12 cellular contexts compared by ENCODE assay signal in the genomic region with DNA sequence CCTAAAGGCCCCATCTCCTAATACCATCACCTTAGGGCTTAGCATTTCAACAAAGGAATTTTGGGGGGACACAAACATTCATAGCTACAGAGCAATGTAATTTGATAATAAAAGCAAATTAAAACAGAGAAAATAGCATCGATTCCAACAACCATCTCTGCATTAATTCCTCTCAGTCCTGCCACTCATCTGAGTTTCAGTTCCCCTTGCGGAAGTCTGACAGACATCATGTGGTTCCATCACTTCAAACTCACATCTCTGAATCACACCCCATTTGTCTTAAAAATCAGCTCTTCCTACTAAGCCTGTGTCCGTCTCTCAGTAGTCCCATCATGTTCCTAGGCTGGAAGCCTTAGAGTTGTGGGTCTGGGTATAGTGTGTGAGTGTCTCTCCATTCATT. TPM values are rescaled to one million over a fixed set of nuclear protein-coding genes. Genes with fewer than 3 reads are reported as not detected.
A peak's percentile ranks its signal among the peaks of the same experiment; 100 is the strongest.
DNase-seq lines count a peak whose midpoint lies in the region; ATAC-seq and TF ChIP-seq lines count a peak whose summit lies in the region.
"Had no signal": no experiment of that assay in that cellular context is flagged by ENCODE, and none has a peak within 500 bp of the region (broad histone marks: within the 10 kb centered on the region; RNA-seq: fewer than 3 reads in every experiment).

No MANE protein-coding gene starts in this region.

- intact Hi-C loops in CD4-positive, alpha-beta memory T cell (cut with micrococcal nuclease): loop anchor here (10.0 kb wide), 1 partner anchor 1332 kb away; the partner anchor contains the start of gene FMC1
- intact Hi-C loops in ovary (cut with DNase I): no loop called here

- H3K36me3 Mint-ChIP-seq in CD4-positive, alpha-beta memory T cell: peaks cover 38 to 44% of the 10 kb centered on the region in 2 donors

- H3K4me1 Mint-ChIP-seq in CD4-positive, alpha-beta memory T cell: peaks cover 17 to 42% (median 22%) of the 10 kb centered on the region in 4 donors

- H3K4me1 ChIP-seq in OCI-LY1 (ENCODE audit: insufficient read depth, low read length, severe bottlenecking) (peaks cover 53% of the 10 kb centered on the region), ovary (ENCODE audit: insufficient read depth) (no peaks in the 10 kb centered on the region)
- H3K4me1 ChIP-seq in CD4-positive, alpha-beta memory T cell (ENCODE audit: insufficient read depth, low read length): peaks cover 28% of the 10 kb centered on the region

- 89 to 94% (median 92%) methylated on average over 3 of the region's 3 CpGs for WGBS in ovary, 3 donors

- peak; percentile 75 for DNase-seq in CD1c-positive myeloid dendritic cell (ENCODE audit: extremely low spot score)
- no peak for DNase-seq in CD4-positive, alpha-beta memory T cell
- DNase-seq in ovary: no peak
- DNase-seq in activated naive CD4-positive, alpha-beta T cell treated with Interleukin-2 at 50 U/mL for 16 hours: no peak
- DNase-seq in NCI-H446 treated with DMSO at 0.1 percent for 48 hours (lab: John Stamatoyannopoulos, UW): no peak
- DNase-seq: activated T-cell treated with anti-CD3 and anti-CD28 coated beads, Interleukin-2, amount 50 U/mL, for 4 hours; hippocampal formation had no signal

- peak; percentile 57 for ATAC-seq in GM19452 (IDR thresholded peaks at IDR 0.05; ENCODE audit: unreplicated experiment)
- peak; percentile 36 for ATAC-seq in HG03039 (IDR thresholded peaks at IDR 0.05; ENCODE audit: unreplicated experiment)
- ATAC-seq: activated T-cell treated with anti-CD3 and anti-CD28 coated beads, Interleukin-2, amount 50 U/mL, for 4 hours; Right ventricle myocardium inferior had no signal

- TF ChIP-seq EP300 in ovary (IDR thresholded peaks at IDR 0.05): no peak

- H3K27ac ChIP-seq in OCI-LY1 (ENCODE audit: low read depth, low read length, poor library complexity, severe bottlenecking) (peak overlapping the region; percentile 93), ovary (no peak overlapping the region)
- no peak overlapping the region for H3K27ac ChIP-seq in CD4-positive, alpha-beta memory T cell (ENCODE audit: low read depth, low read length)
- H3K27ac ChIP-seq: neural progenitor cell had no signal

- no peaks in the 10 kb centered on the region for H3K27me3 Mint-ChIP-seq in CD4-positive, alpha-beta memory T cell

- no peaks in the 10 kb centered on the region for H3K9me2 ChIP-seq in OCI-LY1 (ENCODE audit: low read depth, low read length)

- POLR2A ChIA-PET in CD4-positive, alpha-beta memory T cell (lab: Charles Lee; ENCODE audit: partially characterized antibody): no interaction called here

- CTCF ChIA-PET in CD4-positive, alpha-beta memory T cell (lab: Charles Lee; ENCODE audit: partially characterized antibody): interaction anchor here (1.2 to 1.3 kb wide), 2 partner anchors 112 to 336 kb away, joined by 3 read pairs; no protein-coding TSS in a partner anchor

- no peak overlapping the region for H2AFZ ChIP-seq in OCI-LY1 (ENCODE audit: low read length)
- H2AFZ ChIP-seq: neural progenitor cell had no signal

- H3K27ac Mint-ChIP-seq in CD4-positive, alpha-beta memory T cell: peak overlapping the region in 2 of 7 donors; percentile 21 to 67
- H3K27ac Mint-ChIP-seq: neural progenitor cell had no signal

- peak overlapping the region; percentile 76 for H3K4me3 ChIP-seq in OCI-LY1 (ENCODE audit: low read depth, low read length, poor library complexity, severe bottlenecking)
- H3K4me3 ChIP-seq in CD4-positive, alpha-beta memory T cell (ENCODE audit: low read length in 2 of 2): no peak overlapping the region
- no peak overlapping the region for H3K4me3 ChIP-seq in ovary
- H3K4me3 ChIP-seq: neural progenitor cell had no signal

- no peak for TF ChIP-seq POLR2A in ovary (IDR thresholded peaks at IDR 0.05)

- peaks cover 23% of the 10 kb centered on the region; the same call in 1 of the 2 replicates for H3F3A ChIP-seq in OCI-LY1 (ENCODE audit: insufficient read depth, low read length)

- H3K27me3 ChIP-seq in OCI-LY1 (ENCODE audit: insufficient read depth, low read length) (no peaks in the 10 kb centered on the region), ovary (no peaks in the 10 kb centered on the region)
- H3K27me3 ChIP-seq in CD4-positive, alpha-beta memory T cell (ENCODE audit: insufficient read depth, low read length): no peaks in the 10 kb centered on the region

- peak overlapping the region; percentile 35 for H3K9ac ChIP-seq in OCI-LY1 (ENCODE audit: low read length)
- H3K9ac ChIP-seq: neural progenitor cell had no signal

- H3K9me3 Mint-ChIP-seq in CD4-positive, alpha-beta memory T cell: peaks cover 0 to 1% (median 0%) of the 10 kb centered on the region in 8 donors
- H3K9me3 Mint-ChIP-seq: activated T-cell treated with anti-CD3 and anti-CD28 coated beads, Interleukin-2, amount 50 U/mL, for 4 hours; neural progenitor cell had no signal

- no peak for TF ChIP-seq CTCF in OCI-LY1 (IDR thresholded peaks at IDR 0.05; ENCODE audit: low read length)
- no peak for TF ChIP-seq CTCF in ovary (IDR thresholded peaks at IDR 0.05)

- peak overlapping the region; percentile 90 for H3K4me2 ChIP-seq in OCI-LY1 (ENCODE audit: low read length)
- H3K4me2 ChIP-seq: neural progenitor cell had no signal

- H4K20me1 ChIP-seq in OCI-LY1 (ENCODE audit: insufficient read depth, low read length): no peaks in the 10 kb centered on the region

- H3K79me2 ChIP-seq in OCI-LY1 (ENCODE audit: insufficient read depth, low read length): no peaks in the 10 kb centered on the region

- H3K9me3 ChIP-seq in OCI-LY1 (ENCODE audit: low read length): no peaks in the 10 kb centered on the region
- H3K9me3 ChIP-seq in CD4-positive, alpha-beta memory T cell (ENCODE audit: control insufficient read depth in 1 of 2, low read length in 2 of 2): no peaks in the 10 kb centered on the region
- H3K9me3 ChIP-seq in ovary: no peaks in the 10 kb centered on the region

- peak overlapping the region in 2 of 8 donors; percentile 1 to 18 for H3K4me3 Mint-ChIP-seq in CD4-positive, alpha-beta memory T cell
- H3K4me3 Mint-ChIP-seq: activated T-cell treated with anti-CD3 and anti-CD28 coated beads, Interleukin-2, amount 50 U/mL, for 4 hours had no signal

- H3K36me3 ChIP-seq in OCI-LY1 (ENCODE audit: insufficient read depth, low read length) (peaks cover 35% of the 10 kb centered on the region), ovary (no peaks in the 10 kb centered on the region)
- peaks cover 14% of the 10 kb centered on the region for H3K36me3 ChIP-seq in CD4-positive, alpha-beta memory T cell (ENCODE audit: insufficient read depth, low read length)
- H3K36me3 ChIP-seq: neural progenitor cell had no signal

RNA-seq across cellular contexts. Expression of gene ADCK2, which starts 3.6 kb away (rescaled TPM):
- 10 to 100 TPM; 18.6 to 19.2 TPM for total RNA-seq in CD4-positive, alpha-beta memory T cell
- polyA plus RNA-seq in CD4-positive, alpha-beta memory T cell: 10 to 100 TPM; 24.9 to 36.0 TPM
- total RNA-seq in ovary: 10 to 100 TPM; 12.0 to 22.5 (median 19.1) TPM
- polyA plus RNA-seq in ovary: 10 to 100 TPM; 13.0 to 20.4 TPM

RNA-seq across cellular contexts. Expression of gene NDUFB2, which starts 20.2 kb away (rescaled TPM):
- total RNA-seq in CD4-positive, alpha-beta memory T cell: 10 to 100 TPM; 94.4 to 98.6 TPM
- polyA plus RNA-seq in CD4-positive, alpha-beta memory T cell: 100 to 1,000 TPM; 410 to 639 TPM
- total RNA-seq in ovary: 100 to 1,000 TPM in 6 of 7 donors, 10 to 100 TPM in 1; 79.6 to 172 (median 116) TPM
- 100 to 1,000 TPM; 153 TPM for polyA plus RNA-seq in ovary

RNA-seq across cellular contexts. Expression of gene DENND2A, which starts 35.7 kb away (rescaled TPM):
- total RNA-seq in CD4-positive, alpha-beta memory T cell: not detected
- not detected for polyA plus RNA-seq in CD4-positive, alpha-beta memory T cell
- 10 to 100 TPM in 6 of 7 donors, 1 to 10 TPM in 1; 9.8 to 61.8 (median 36.1) TPM for total RNA-seq in ovary
- 10 to 100 TPM; 20.5 to 55.1 TPM for polyA plus RNA-seq in ovary
- total RNA-seq: activated T-cell treated with anti-CD3 and anti-CD28 coated beads, Interleukin-2, amount 50 U/mL, for 4 hours had no signal

Comparison
In these comparisons a context has a peak if more than half of its experiments do, and no peak if none do; other contexts are left out.
1. RNA of gene DENND2A, which starts 35.7 kb away (total RNA-seq): 9.8 to 61.8 TPM in ovary; not detected in CD4-positive, alpha-beta memory T cell; every median in the first group is over 10 times any median in the second.